In the genomic region with DNA sequence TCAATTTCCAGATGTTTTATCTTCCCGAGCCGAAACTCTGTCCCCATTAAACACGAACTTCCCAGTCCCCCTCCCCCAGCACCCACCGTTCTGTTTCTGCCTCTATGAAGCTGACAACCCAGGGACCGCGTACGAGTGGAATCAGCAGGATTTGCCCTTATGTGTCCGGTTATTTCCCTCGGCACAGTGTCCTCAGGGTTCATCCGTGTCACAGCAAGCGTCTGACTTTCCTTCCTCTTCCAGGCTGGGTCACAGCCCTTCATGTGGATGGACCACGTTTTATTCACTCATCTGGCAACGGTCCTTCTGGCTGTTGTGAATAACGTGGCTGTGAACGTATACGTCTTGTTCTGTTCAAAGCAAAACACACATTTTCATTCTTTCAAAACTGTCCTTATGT, we compare ENCODE assay signal across 1 cellular context.
A peak's percentile ranks its signal among the peaks of the same experiment; 100 is the strongest.
TF ChIP-seq lines count a peak whose summit lies in the region.

No MANE protein-coding gene starts in this region.

TF ChIP-seq in endothelial cell of umbilical vein, 7 proteins besides CTCF, POLR2A, EP300 and RAD21:
- TF ChIP-seq MYC (IDR thresholded peaks at IDR 0.05; ENCODE audit: low read depth, low read length) (peak; percentile 45), POLR2AphosphoS5 (IDR thresholded peaks at IDR 0.05; ENCODE audit: insufficient read depth, low read depth, low read length) (no peak)
TF ChIP-seq in endothelial cell of umbilical vein: peak in this region for 1.
